21 cellular contexts compared by ENCODE assay signal in genomic region chr4:147678121-147678520, GRCh38.
"Had no signal": no experiment of that assay in that cellular context is flagged by ENCODE, and none has a peak within 500 bp of the region (broad histone marks: within the 10 kb centered on the region; RNA-seq: fewer than 3 reads in every experiment).

No MANE protein-coding gene starts in this region.

- H3K4me1 ChIP-seq: parathyroid adenoma had no signal

- H3K36me3 ChIP-seq: uterus had no signal

- H3K9me3 Mint-ChIP-seq: activated CD4-positive, alpha-beta memory T cell treated with anti-CD3 and anti-CD28 coated beads for 36 hours; activated naive CD8-positive, alpha-beta T cell treated with anti-CD3 and anti-CD28 coated beads for 36 hours; nephron progenitor cell; stimulated activated memory B cell treated with anti-CD40 and anti-IgM and Interleukin-4, amounts not matched to agents 10 μg/mL and 1 μg/mL and 100 μg/mL, for 72 hours; T-helper 1 cell treated with Interleukin-12 subunit alpha and Interleukin-12 subunit beta and Interleukin-4 antibody, amounts not matched to agents 30 μg/mL and 1 μg/mL, for 36 hours had no signal

- DNase-seq: activated CD4-positive, alpha-beta memory T cell treated with anti-CD3 and anti-CD28 coated beads for 36 hours; activated CD4-positive, alpha-beta T cell treated with anti-CD3 and anti-CD28 coated beads for 4 hours; activated CD4-positive, CD25-positive, alpha-beta regulatory T cell; activated naive CD4-positive, alpha-beta T cell treated with Interleukin-2 at 50 U/mL for 16 hours; activated naive CD8-positive, alpha-beta T cell treated with anti-CD3 and anti-CD28 coated beads for 36 hours; activated T-cell treated with anti-CD3 and anti-CD28 coated beads, Interleukin-2, amount 50 U/mL, for 48 hours; cerebellar nuclear complex; cortex of kidney; erythroblast; foreskin keratinocyte; left lung; nephron progenitor cell; right lobe of liver; small intestine; stimulated activated CD4-positive, alpha-beta T cell treated with anti-CD3 and anti-CD28 coated beads, Interleukin-15, amount 100 ng/mL, for 24 hours; stomach; trophoblast cell; uterus had no signal

- H3K4me3 ChIP-seq: left lung, right lobe of liver, stomach, uterus had no signal

- H3K79me2 ChIP-seq: parathyroid adenoma had no signal

- H3K9ac ChIP-seq: parathyroid adenoma had no signal

- H3K27ac Mint-ChIP-seq: activated CD4-positive, alpha-beta memory T cell treated with anti-CD3 and anti-CD28 coated beads for 36 hours; activated naive CD8-positive, alpha-beta T cell treated with anti-CD3 and anti-CD28 coated beads for 36 hours; nephron progenitor cell; stimulated activated memory B cell treated with anti-CD40 and anti-IgM and Interleukin-4, amounts not matched to agents 10 μg/mL and 1 μg/mL and 100 μg/mL, for 72 hours; T-helper 1 cell treated with Interleukin-12 subunit alpha and Interleukin-12 subunit beta and Interleukin-4 antibody, amounts not matched to agents 30 μg/mL and 1 μg/mL, for 36 hours had no signal

- H3K4me3 Mint-ChIP-seq: activated CD4-positive, alpha-beta memory T cell treated with anti-CD3 and anti-CD28 coated beads for 36 hours; activated naive CD8-positive, alpha-beta T cell treated with anti-CD3 and anti-CD28 coated beads for 36 hours; nephron progenitor cell; stimulated activated memory B cell treated with anti-CD40 and anti-IgM and Interleukin-4, amounts not matched to agents 10 μg/mL and 1 μg/mL and 100 μg/mL, for 72 hours; T-helper 1 cell treated with Interleukin-12 subunit alpha and Interleukin-12 subunit beta and Interleukin-4 antibody, amounts not matched to agents 30 μg/mL and 1 μg/mL, for 36 hours had no signal

- ATAC-seq: foreskin keratinocyte; left lung; right lobe of liver; stimulated activated memory B cell treated with anti-CD40 and anti-IgM and Interleukin-4, amounts not matched to agents 10 μg/mL and 1 μg/mL and 100 μg/mL, for 72 hours had no signal

- H3K27me3 Mint-ChIP-seq: activated CD4-positive, alpha-beta memory T cell treated with anti-CD3 and anti-CD28 coated beads for 36 hours; activated naive CD8-positive, alpha-beta T cell treated with anti-CD3 and anti-CD28 coated beads for 36 hours; stimulated activated memory B cell treated with anti-CD40 and anti-IgM and Interleukin-4, amounts not matched to agents 10 μg/mL and 1 μg/mL and 100 μg/mL, for 72 hours had no signal

- H3K27ac ChIP-seq: foreskin keratinocyte, left lung, parathyroid adenoma, right lobe of liver, stomach, uterus had no signal

- H3K27me3 ChIP-seq: foreskin keratinocyte, left lung, right lobe of liver, stomach, uterus had no signal
